Comparison of ENCODE assay signal across 8 cellular contexts in the genomic region with DNA sequence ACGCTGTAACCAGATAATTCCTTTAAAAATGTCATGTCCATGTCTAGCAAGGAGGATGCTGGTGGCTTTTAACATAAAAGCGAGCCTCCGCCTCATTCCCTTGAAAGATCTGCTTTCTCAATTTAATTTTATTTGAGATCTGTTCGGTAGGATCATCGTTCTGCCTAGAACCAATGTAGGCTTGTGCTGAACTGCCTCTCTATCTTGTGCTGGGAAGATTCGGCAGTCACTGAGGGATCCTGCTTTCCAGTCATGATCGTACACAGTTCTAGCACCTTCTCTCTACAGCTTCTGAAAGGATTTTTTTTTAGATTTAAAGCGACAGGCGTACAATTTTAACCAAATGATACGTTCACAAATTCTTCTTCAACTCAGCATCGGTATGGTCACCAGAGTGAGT. TPM values are rescaled to one million over a fixed set of nuclear protein-coding genes. Genes with fewer than 3 reads are reported as not detected.
DNase-seq lines count a peak whose midpoint lies in the region; ATAC-seq and TF ChIP-seq lines count a peak whose summit lies in the region.

No MANE protein-coding gene starts in this region.

- TF ChIP-seq CTCF in body of pancreas (IDR thresholded peaks at IDR 0.05) (no peak), Caco-2 (IDR thresholded peaks at IDR 0.05; ENCODE audit: insufficient read depth in 1 of 2, low read depth in 1 of 2, low read length in 1 of 2, severe bottlenecking in 1 of 2, unreplicated experiment in 1 of 2) (no peak)

- no peaks in the 10 kb centered on the region for H3K9me3 Mint-ChIP-seq in stimulated activated memory B cell treated with anti-CD40 and anti-IgM and Interleukin-4, amounts not matched to agents 10 μg/mL and 1 μg/mL and 100 μg/mL, for 72 hours
- H3K9me3 Mint-ChIP-seq in Caco-2 (ENCODE audit: unreplicated experiment) = no peaks in the 10 kb centered on the region

- CTCF ChIA-PET in Caco-2 (lab: Charles Lee) = no interaction called here

- peak overlapping the region; percentile 19 for H3K27ac Mint-ChIP-seq in stimulated activated memory B cell treated with anti-CD40 and anti-IgM and Interleukin-4, amounts not matched to agents 10 μg/mL and 1 μg/mL and 100 μg/mL, for 72 hours
- H3K27ac Mint-ChIP-seq in Caco-2 (ENCODE audit: unreplicated experiment) = no peak overlapping the region

- H3K27ac ChIP-seq in HUES64 (ENCODE audit: low read depth, low read length) = no peak overlapping the region
- H3K27ac ChIP-seq in body of pancreas = peak overlapping the region; percentile 64 to 78 (median 74)

- no TSS peak for BruUV-seq in Caco-2 (replicated peaks; lab: Mats Ljungman, UMichigan)

- no peak for TF ChIP-seq POLR2A in body of pancreas (IDR thresholded peaks at IDR 0.05)

- DNase-seq in body of pancreas (no peak), iris pigment epithelial cell (ENCODE audit: low read depth) (peak; percentile 32), left lobe of liver (ENCODE audit: low spot score) (no peak), Caco-2 (no peak), NCI-H128 (lab: John Stamatoyannopoulos, UW; ENCODE audit: unreplicated experiment) (no peak)

- H3K9me3 ChIP-seq in HUES64 (ENCODE audit: insufficient read depth, low read depth, low read length) = no peaks in the 10 kb centered on the region
- no peaks in the 10 kb centered on the region for H3K9me3 ChIP-seq in body of pancreas
- H3K9me3 ChIP-seq in Caco-2 = no peaks in the 10 kb centered on the region

- intact Hi-C loops in body of pancreas (cut with DNase I) = no loop called here
- intact Hi-C loops in Caco-2 (cut with micrococcal nuclease; ENCODE audit: unreplicated experiment) = no loop called here

- no peaks in the 10 kb centered on the region for H3K36me3 ChIP-seq in HUES64 (ENCODE audit: insufficient read depth, low read length)
- no peaks in the 10 kb centered on the region for H3K36me3 ChIP-seq in body of pancreas (replicated peaks in 1 of 2; ENCODE audit: insufficient read depth in 1 of 2, low read depth in 2 of 2)
- no peaks in the 10 kb centered on the region; the same call in 1 of the 2 replicates for H3K36me3 ChIP-seq in Caco-2 (ENCODE audit: control insufficient read depth, insufficient read depth, low read length)

- H3K9ac ChIP-seq in HUES64 (ENCODE audit: low read depth, low read length) = peak overlapping the region; percentile 66; the same call in 1 of the 2 replicates

- no peaks in the 10 kb centered on the region for H3K27me3 ChIP-seq in HUES64 (ENCODE audit: insufficient read depth, low read length)
- H3K27me3 ChIP-seq in body of pancreas = no peaks in the 10 kb centered on the region
- H3K27me3 ChIP-seq in Caco-2 (replicated peaks; ENCODE audit: control insufficient read depth, insufficient read depth, low read length) = no peaks in the 10 kb centered on the region

- H3K4me3 Mint-ChIP-seq in stimulated activated memory B cell treated with anti-CD40 and anti-IgM and Interleukin-4, amounts not matched to agents 10 μg/mL and 1 μg/mL and 100 μg/mL, for 72 hours = no peak overlapping the region
- H3K4me3 Mint-ChIP-seq in Caco-2 (ENCODE audit: unreplicated experiment) = no peak overlapping the region

- H3K4me1 ChIP-seq in HUES64 (ENCODE audit: insufficient read depth, low read length) = peaks cover 23% of the 10 kb centered on the region
- H3K4me1 ChIP-seq in body of pancreas = peaks cover 39% of the 10 kb centered on the region
- no peaks in the 10 kb centered on the region for H3K4me1 ChIP-seq in Caco-2

- peak; percentile 47 for ATAC-seq in body of pancreas
- ATAC-seq in stimulated activated memory B cell treated with anti-CD40 and anti-IgM and Interleukin-4, amounts not matched to agents 10 μg/mL and 1 μg/mL and 100 μg/mL, for 72 hours = no peak
- no peak for ATAC-seq in left lobe of liver
- ATAC-seq in GM19397 (IDR thresholded peaks at IDR 0.05; ENCODE audit: unreplicated experiment) = no peak

- POLR2A ChIA-PET in Caco-2 (lab: Charles Lee) = no interaction called here

- 76% methylated on average over 11 of the region's 11 CpGs for WGBS in HUES64
- 12% methylated on average over 11 of the region's 11 CpGs for whole genome bisulfite sequencing in body of pancreas, 2 donors

- peaks cover 22% of the 10 kb centered on the region for H3K4me1 Mint-ChIP-seq in stimulated activated memory B cell treated with anti-CD40 and anti-IgM and Interleukin-4, amounts not matched to agents 10 μg/mL and 1 μg/mL and 100 μg/mL, for 72 hours
- H3K4me1 Mint-ChIP-seq in Caco-2 (ENCODE audit: low read depth, unreplicated experiment) = no peaks in the 10 kb centered on the region

- peaks cover 35% of the 10 kb centered on the region for H3K36me3 Mint-ChIP-seq in stimulated activated memory B cell treated with anti-CD40 and anti-IgM and Interleukin-4, amounts not matched to agents 10 μg/mL and 1 μg/mL and 100 μg/mL, for 72 hours
- H3K36me3 Mint-ChIP-seq in Caco-2 (ENCODE audit: insufficient read depth, unreplicated experiment) = no peaks in the 10 kb centered on the region

- H3K27me3 Mint-ChIP-seq in stimulated activated memory B cell treated with anti-CD40 and anti-IgM and Interleukin-4, amounts not matched to agents 10 μg/mL and 1 μg/mL and 100 μg/mL, for 72 hours = no peaks in the 10 kb centered on the region
- H3K27me3 Mint-ChIP-seq in Caco-2 (ENCODE audit: insufficient read depth, unreplicated experiment) = no peaks in the 10 kb centered on the region

- peak overlapping the region; percentile 42 for H3K4me3 ChIP-seq in HUES64 (ENCODE audit: low read length)
- H3K4me3 ChIP-seq in body of pancreas = no peak overlapping the region
- H3K4me3 ChIP-seq in Caco-2 (ENCODE audit: low read depth, low read length) = no peak overlapping the region

RNA-seq across cellular contexts. Expression of gene PEBP1, which starts 54.3 kb away (rescaled TPM):
- polyA plus RNA-seq in HUES64 (2013, experiment 1 of 2) = 271 TPM
- 266 TPM for polyA plus RNA-seq in HUES64 (2013, experiment 2 of 2)
- total RNA-seq in body of pancreas (100 to 1,000 TPM; 136 to 334 TPM), left lobe of liver (662 TPM), Caco-2 (2022) (134 and 136 TPM in 2 replicates)
